Comparison of ENCODE assay signal across 9 cellular contexts in the genomic region with DNA sequence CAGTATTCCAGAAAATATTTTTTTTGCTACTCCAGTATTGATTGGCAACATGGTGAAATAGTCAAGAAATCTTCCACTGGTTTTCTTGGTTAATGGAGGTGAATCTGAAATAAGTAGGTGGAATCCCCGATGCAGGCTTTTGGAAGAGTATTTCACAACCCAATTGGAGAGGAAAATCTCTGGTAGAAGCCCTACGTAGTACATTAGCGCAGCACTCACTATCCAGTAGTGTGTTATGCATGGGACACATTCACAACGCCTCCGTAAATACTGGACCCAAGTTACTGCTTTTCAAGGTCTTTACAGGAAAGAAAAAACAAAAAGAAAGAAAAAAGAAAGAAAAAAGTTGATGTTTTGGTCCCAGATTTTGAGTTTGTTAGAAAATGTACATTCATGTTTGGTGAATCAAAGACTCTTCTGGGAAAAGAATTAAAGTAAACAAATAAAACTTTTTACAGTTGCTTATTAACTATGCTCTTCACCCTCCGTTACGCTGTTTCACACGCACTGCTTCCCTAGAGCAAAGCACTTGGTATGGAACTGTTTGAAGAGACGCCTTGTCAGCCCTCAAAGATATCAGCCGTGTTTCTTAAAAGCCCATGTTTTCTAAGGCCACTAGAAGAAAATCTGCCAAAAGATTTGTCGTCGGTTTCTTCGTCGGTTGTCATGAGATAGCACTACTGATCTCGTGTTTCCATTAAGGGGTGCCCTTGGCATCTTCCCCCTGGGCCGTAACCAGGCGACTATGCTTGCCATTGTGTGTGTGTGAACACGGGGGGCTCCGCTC.
DNase-seq lines count a peak whose midpoint lies in the region; ATAC-seq, FAIRE-seq and TF ChIP-seq lines count a peak whose summit lies in the region.
"Had no signal": no experiment of that assay in that cellular context is flagged by ENCODE, and none has a peak within 500 bp of the region (broad histone marks: within the 10 kb centered on the region; RNA-seq: fewer than 3 reads in every experiment).

No MANE protein-coding gene starts in this region.

- no peaks in the 10 kb centered on the region for H3K9me3 Mint-ChIP-seq in activated T-cell treated with anti-CD3 and anti-CD28 coated beads, Interleukin-2, amount 50 U/mL, for 24 hours

- FAIRE-seq in GM12892 (lab: Jason Lieb, UNC): no peak

- no peaks in the 10 kb centered on the region for H3K36me3 Mint-ChIP-seq in activated T-cell treated with anti-CD3 and anti-CD28 coated beads, Interleukin-2, amount 50 U/mL, for 24 hours (ENCODE audit: low read depth)

- peaks cover 70% of the 10 kb centered on the region for H3K27me3 Mint-ChIP-seq in activated T-cell treated with anti-CD3 and anti-CD28 coated beads, Interleukin-2, amount 50 U/mL, for 24 hours

- WGBS in stomach, 5 donors: 35 to 61% (median 53%) methylated on average over 19 of the region's 19 CpGs

- peaks cover 17% of the 10 kb centered on the region for H3K27me3 ChIP-seq in adipocyte (replicated peaks; ENCODE audit: control insufficient read depth, insufficient read depth, low read length)
- peaks cover 7 to 45% (median 23%) of the 10 kb centered on the region in 3 donors for H3K27me3 ChIP-seq in stomach
- H3K27me3 ChIP-seq: Peyer's patch had no signal

- H3K4me1 Mint-ChIP-seq in activated T-cell treated with anti-CD3 and anti-CD28 coated beads, Interleukin-2, amount 50 U/mL, for 24 hours (ENCODE audit: low read depth): peaks cover 14% of the 10 kb centered on the region

- TF ChIP-seq CTCF in stomach (IDR thresholded peaks at IDR 0.05): no peak

- H3K27ac Mint-ChIP-seq in activated T-cell treated with anti-CD3 and anti-CD28 coated beads, Interleukin-2, amount 50 U/mL, for 24 hours: peak overlapping the region; percentile 58

- ATAC-seq in GM19035 (IDR thresholded peaks at IDR 0.05; ENCODE audit: unreplicated experiment): no peak

- H3K9me3 ChIP-seq in adipocyte (ENCODE audit: control insufficient read depth, low read length) (no peaks in the 10 kb centered on the region), stomach (no peaks in the 10 kb centered on the region)
- H3K9me3 ChIP-seq: Peyer's patch had no signal

- no peak for DNase-seq in activated T-cell treated with anti-CD3 and anti-CD28 coated beads, Interleukin-2, amount 50 U/mL, for 24 hours
- DNase-seq in activated T-cell treated with anti-CD3 and anti-CD28 coated beads for 4 hours (no peak), adipocyte (ENCODE audit: low read depth) (no peak), left kidney (ENCODE audit: low read depth, low spot score) (peak; percentile 65), stomach (no peak), GM12892 (ENCODE audit: insufficient read length) (no peak), SIG-M5 treated with dmso at 0.1 percent for 504 hours (lab: John Stamatoyannopoulos, UW; ENCODE audit: unreplicated experiment) (no peak)
- DNase-seq: Peyer's patch had no signal

- intact Hi-C loops in stomach (cut with DNase I; ENCODE audit: low total_unique reads): no loop called here

- no peak overlapping the region for H3K27ac ChIP-seq in stomach
- H3K27ac ChIP-seq: Peyer's patch had no signal

- H3K4me1 ChIP-seq in adipocyte (ENCODE audit: control insufficient read depth, insufficient read depth, low read length) (no peaks in the 10 kb centered on the region), stomach (peaks cover 11 to 14% (median 13%) of the 10 kb centered on the region in 4 donors)

- TF ChIP-seq POLR2A in stomach (IDR thresholded peaks at IDR 0.05) (no peak), GM12892 (IDR thresholded peaks at IDR 0.05; ENCODE audit: low read depth, low read length) (no peak)

- H3K36me3 ChIP-seq in adipocyte (ENCODE audit: control insufficient read depth, insufficient read depth, low read length, severe bottlenecking): no peaks in the 10 kb centered on the region
- H3K36me3 ChIP-seq in stomach: no peaks in the 10 kb centered on the region
- H3K36me3 ChIP-seq: Peyer's patch had no signal

- H3K4me3 Mint-ChIP-seq in activated T-cell treated with anti-CD3 and anti-CD28 coated beads, Interleukin-2, amount 50 U/mL, for 24 hours: peak overlapping the region; percentile 72

- peak overlapping the region; percentile 67 for H3K4me3 ChIP-seq in adipocyte (ENCODE audit: low read length)
- peak overlapping the region; percentile 31 to 53 (median 41) for H3K4me3 ChIP-seq in stomach

- TF ChIP-seq EP300 in stomach (IDR thresholded peaks at IDR 0.05): no peak

- H3K9ac ChIP-seq in adipocyte (ENCODE audit: low read length): no peak overlapping the region
